In the genomic region with DNA sequence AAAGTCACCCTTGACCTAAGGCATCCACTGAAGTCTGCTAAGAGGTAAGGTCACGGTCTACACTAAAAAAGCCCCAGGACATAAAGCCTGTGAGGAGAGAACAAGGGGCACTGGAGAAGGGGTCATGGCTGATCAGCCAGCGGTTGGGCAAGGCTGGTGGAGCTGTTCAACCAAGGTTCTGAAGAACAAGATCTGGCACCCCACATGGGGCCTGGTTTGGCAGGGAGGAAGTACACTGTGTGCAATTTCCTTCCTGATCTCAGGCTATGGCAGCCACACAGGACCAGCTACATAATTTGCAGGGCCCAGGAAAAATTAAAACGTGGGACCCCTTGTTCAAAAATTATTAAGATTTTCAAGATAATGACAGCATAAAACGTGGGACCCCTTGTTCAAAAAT, we compare ENCODE assay signal across 17 cellular contexts.
"Had no signal": no experiment of that assay in that cellular context is flagged by ENCODE, and none has a peak within 500 bp of the region (broad histone marks: within the 10 kb centered on the region; RNA-seq: fewer than 3 reads in every experiment).

No MANE protein-coding gene starts in this region.

- H3K27me3 ChIP-seq: ovary, testis, tibial artery had no signal

- H3K27ac ChIP-seq: dorsolateral prefrontal cortex, ovary, psoas muscle, sigmoid colon, testis, tibial artery had no signal

- DNase-seq: dorsolateral prefrontal cortex; effector CD4-positive, alpha-beta T cell; hypothalamus; kidney; natural killer cell; occipital lobe; ovary; posterior cingulate gyrus; psoas muscle; right cardiac atrium; sigmoid colon; stimulated activated CD4-positive, alpha-beta T cell treated with anti-CD3 and anti-CD28 coated beads, Interleukin-4, amount 100 ng/mL, for 4 hours; stimulated activated naive CD8-positive, alpha-beta T cell treated with anti-CD3 and anti-CD28 coated beads, Interleukin-15, Interleukin-2, amounts not matched to agents 100 U/mL and 50 U/mL, for 24 hours; substantia nigra; testis; tibial artery had no signal

- H3K9me3 ChIP-seq: ovary, psoas muscle, sigmoid colon, testis, tibial artery had no signal

- H3K4me1 ChIP-seq: psoas muscle, sigmoid colon, testis, tibial artery had no signal

- H3K36me3 ChIP-seq: ovary, sigmoid colon, tibial artery had no signal

- H3K4me3 ChIP-seq: dorsolateral prefrontal cortex, lung, ovary, psoas muscle, sigmoid colon, testis, tibial artery had no signal
